In the genomic region with DNA sequence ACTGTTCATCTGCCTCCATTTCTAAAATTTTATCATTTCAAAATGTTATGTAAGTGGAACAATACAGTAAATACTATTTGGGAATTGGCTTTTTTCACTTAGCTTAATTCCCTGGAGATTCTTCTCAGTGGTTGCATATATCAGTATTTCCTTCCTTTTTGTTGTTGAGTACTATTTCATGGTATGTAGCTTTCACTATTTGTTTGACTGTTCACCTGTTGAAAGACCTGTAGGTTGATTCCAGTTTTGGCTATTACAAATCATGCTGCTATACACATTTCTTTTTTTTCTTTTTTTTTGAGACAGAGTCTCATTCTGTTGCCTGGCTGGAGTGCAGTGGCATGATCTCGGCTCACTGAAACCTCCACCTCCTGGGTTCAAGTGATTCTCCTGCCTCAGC, we compare ENCODE assay signal across 17 cellular contexts.
DNase-seq lines count a peak whose midpoint lies in the region; ATAC-seq lines count a peak whose summit lies in the region.
"Had no signal": no experiment of that assay in that cellular context is flagged by ENCODE, and none has a peak within 500 bp of the region (broad histone marks: within the 10 kb centered on the region; RNA-seq: fewer than 3 reads in every experiment).

No MANE protein-coding gene starts in this region.

- peaks cover 9% of the 10 kb centered on the region for H3K4me1 Mint-ChIP-seq in stimulated activated effector memory CD8-positive, alpha-beta T cell treated with anti-CD3 and anti-CD28 coated beads, Interleukin-12 subunit alpha, Interleukin-12 subunit beta, amount 100 ng/mL, for 72 hours

- no peak overlapping the region for H3K27ac Mint-ChIP-seq in stimulated activated effector memory CD8-positive, alpha-beta T cell treated with anti-CD3 and anti-CD28 coated beads, Interleukin-12 subunit alpha, Interleukin-12 subunit beta, amount 100 ng/mL, for 72 hours
- H3K27ac Mint-ChIP-seq: activated CD4-positive, alpha-beta T cell treated with anti-CD3 and anti-CD28 coated beads, Interleukin-2, amount 10 ng/mL, durations not matched to agents 7 days and 5 days; activated naive CD8-positive, alpha-beta T cell treated with anti-CD3 and anti-CD28 coated beads for 36 hours had no signal

- H3K36me3 Mint-ChIP-seq in stimulated activated effector memory CD8-positive, alpha-beta T cell treated with anti-CD3 and anti-CD28 coated beads, Interleukin-12 subunit alpha, Interleukin-12 subunit beta, amount 100 ng/mL, for 72 hours = no peaks in the 10 kb centered on the region
- H3K36me3 Mint-ChIP-seq: activated naive CD8-positive, alpha-beta T cell treated with anti-CD3 and anti-CD28 coated beads for 36 hours had no signal

- no peaks in the 10 kb centered on the region for H3K9me3 Mint-ChIP-seq in stimulated activated effector memory CD8-positive, alpha-beta T cell treated with anti-CD3 and anti-CD28 coated beads, Interleukin-12 subunit alpha, Interleukin-12 subunit beta, amount 100 ng/mL, for 72 hours
- H3K9me3 Mint-ChIP-seq: activated CD4-positive, alpha-beta T cell treated with anti-CD3 and anti-CD28 coated beads, Interleukin-2, amount 10 ng/mL, durations not matched to agents 7 days and 5 days; activated naive CD8-positive, alpha-beta T cell treated with anti-CD3 and anti-CD28 coated beads for 36 hours had no signal

- ATAC-seq in GM18870 (IDR thresholded peaks at IDR 0.05; ENCODE audit: unreplicated experiment) = peak; percentile 78
- ATAC-seq in GM21723 (IDR thresholded peaks at IDR 0.05; ENCODE audit: unreplicated experiment) = peak; percentile 73
- ATAC-seq in HG03103 (IDR thresholded peaks at IDR 0.05; ENCODE audit: low read depth, unreplicated experiment) = peak; percentile 65
- peak; percentile 71 for ATAC-seq in stimulated activated effector memory CD8-positive, alpha-beta T cell treated with anti-CD3 and anti-CD28 coated beads, Interleukin-12 subunit alpha, Interleukin-12 subunit beta, amount 100 ng/mL, for 72 hours
- ATAC-seq: HCT116 had no signal

- no peak for DNase-seq in stimulated activated effector memory CD8-positive, alpha-beta T cell treated with anti-CD3 and anti-CD28 coated beads, Interleukin-12 subunit alpha, Interleukin-12 subunit beta, amount 100 ng/mL, for 72 hours (ENCODE audit: low spot score in 2 of 2)
- DNase-seq in HuH-7 (ENCODE audit: low spot score) (no peak), DMS153 treated with DMSO at 0.1 percent for 48 hours (lab: John Stamatoyannopoulos, UW; ENCODE audit: unreplicated experiment) (no peak), NCI-H187 (lab: John Stamatoyannopoulos, UW) (no peak)
- DNase-seq: activated CD4-positive, alpha-beta T cell treated with anti-CD3 and anti-CD28 coated beads, Interleukin-2, amount 10 ng/mL, durations not matched to agents 7 days and 5 days; activated naive CD8-positive, alpha-beta T cell treated with anti-CD3 and anti-CD28 coated beads for 36 hours; activated T-cell treated with anti-CD3 and anti-CD28 coated beads for 4 hours; BE2C; dermis blood vessel endothelial cell; erythroblast; NCI-H1048; NCI-H82; stimulated activated CD4-positive, alpha-beta T cell treated with anti-CD3 and anti-CD28 coated beads, Interleukin-2, amount 100 ng/mL, for 48 hours had no signal

- no peak overlapping the region for H3K4me3 Mint-ChIP-seq in stimulated activated effector memory CD8-positive, alpha-beta T cell treated with anti-CD3 and anti-CD28 coated beads, Interleukin-12 subunit alpha, Interleukin-12 subunit beta, amount 100 ng/mL, for 72 hours
- H3K4me3 Mint-ChIP-seq: activated CD4-positive, alpha-beta T cell treated with anti-CD3 and anti-CD28 coated beads, Interleukin-2, amount 10 ng/mL, durations not matched to agents 7 days and 5 days; activated naive CD8-positive, alpha-beta T cell treated with anti-CD3 and anti-CD28 coated beads for 36 hours had no signal
